Comparison of ENCODE assay signal across 1 cellular context in genomic region chrY:2935606-2936521, GRCh38.
TF ChIP-seq lines count a peak whose summit lies in the region.

No MANE protein-coding gene starts in this region.

TF ChIP-seq in HepG2, 621 proteins besides CTCF, POLR2A, EP300 and RAD21 (continued from another document and continues in another):
- no peak for TF ChIP-seq TEF (CRISPR knock-in tag; IDR thresholded peaks at IDR 0.05)
- no peak for TF ChIP-seq MTF2 (CRISPR knock-in tag; IDR thresholded peaks at IDR 0.05; ENCODE audit: borderline replicate concordance)
- no peak for TF ChIP-seq PPARG (CRISPR knock-in tag; conservative IDR thresholded peaks at IDR 0.05)
- TF ChIP-seq GTF3A (CRISPR knock-in tag; conservative IDR thresholded peaks at IDR 0.05), result no peak
- TF ChIP-seq ZNF670 (CRISPR knock-in tag; IDR thresholded peaks at IDR 0.05; ENCODE audit: borderline replicate concordance), result no peak
- TF ChIP-seq RFXAP (CRISPR knock-in tag; IDR thresholded peaks at IDR 0.05; ENCODE audit: borderline replicate concordance), result no peak
- no peak for TF ChIP-seq TFAP4 (IDR thresholded peaks at IDR 0.05; ENCODE audit: borderline replicate concordance, low read depth)
- no peak for TF ChIP-seq DNMT1 (CRISPR knock-in tag; IDR thresholded peaks at IDR 0.05)
- TF ChIP-seq FOSL1 (CRISPR knock-in tag; IDR thresholded peaks at IDR 0.05; ENCODE audit: borderline replicate concordance), result no peak
- no peak for TF ChIP-seq SPEN (CRISPR knock-in tag; IDR thresholded peaks at IDR 0.05; ENCODE audit: low read depth)
- TF ChIP-seq CBFB (CRISPR knock-in tag; IDR thresholded peaks at IDR 0.05), result peak; percentile 18
- TF ChIP-seq HDAC2 (CRISPR knock-in tag; IDR thresholded peaks at IDR 0.05), result peak; percentile 51; the same call in 1 of the 2 replicates
- no peak for TF ChIP-seq CHD2 (IDR thresholded peaks at IDR 0.05; ENCODE audit: low read depth, low read length)
- peak; percentile 69; the same call in 1 of the 2 replicates for TF ChIP-seq ZGPAT (CRISPR knock-in tag; IDR thresholded peaks at IDR 0.05)
- TF ChIP-seq RELA (CRISPR knock-in tag; IDR thresholded peaks at IDR 0.05), result no peak
- no peak for TF ChIP-seq ZNF101 (CRISPR knock-in tag; IDR thresholded peaks at IDR 0.05; ENCODE audit: borderline replicate concordance, low read depth)
- peak; percentile 76; the same call in 1 of the 2 replicates for TF ChIP-seq ZBTB25 (CRISPR knock-in tag; IDR thresholded peaks at IDR 0.05)
- peak; percentile 79 for TF ChIP-seq ZFY (CRISPR knock-in tag; IDR thresholded peaks at IDR 0.05)
- TF ChIP-seq MXI1 (IDR thresholded peaks at IDR 0.05; ENCODE audit: borderline replicate concordance, low read depth, low read length), result peak; percentile 52; the same call in 1 of the 3 replicates
- 0 out of 2 replicates have a peak, but pooled peaks have one; percentile 6 for TF ChIP-seq BCL6 (CRISPR knock-in tag; IDR thresholded peaks at IDR 0.05)
- TF ChIP-seq ZNF30 (CRISPR knock-in tag; IDR thresholded peaks at IDR 0.05), result no peak
- no peak for TF ChIP-seq ZNF333 (CRISPR knock-in tag; IDR thresholded peaks at IDR 0.05; ENCODE audit: borderline replicate concordance)
- TF ChIP-seq ZNF260 (CRISPR knock-in tag; IDR thresholded peaks at IDR 0.05; ENCODE audit: borderline replicate concordance, low read depth), result no peak
- TF ChIP-seq SYNCRIP (IDR thresholded peaks at IDR 0.05; ENCODE audit: insufficient read depth, low read depth, low read length), result no peak
- TF ChIP-seq CHD4 (IDR thresholded peaks at IDR 0.05; ENCODE audit: borderline replicate concordance, low read length), result no peak
- no peak for TF ChIP-seq CENPX (CRISPR knock-in tag; IDR thresholded peaks at IDR 0.05)
- no peak for TF ChIP-seq ELF3 (CRISPR knock-in tag; IDR thresholded peaks at IDR 0.05)
- TF ChIP-seq NFAT5 (CRISPR knock-in tag; IDR thresholded peaks at IDR 0.05), result no peak
- no peak for TF ChIP-seq MTF1 (CRISPR knock-in tag; IDR thresholded peaks at IDR 0.05)
- TF ChIP-seq HDAC1 (CRISPR knock-in tag; IDR thresholded peaks at IDR 0.05), result no peak
- peak; percentile 87 for TF ChIP-seq TAF1 (CRISPR knock-in tag; IDR thresholded peaks at IDR 0.05)
- no peak for TF ChIP-seq ZNF367 (CRISPR knock-in tag; IDR thresholded peaks at IDR 0.05; ENCODE audit: borderline replicate concordance)
- no peak for TF ChIP-seq TSC22D2 (CRISPR knock-in tag; IDR thresholded peaks at IDR 0.05; ENCODE audit: borderline replicate concordance)
- no peak for TF ChIP-seq DNMT3B (CRISPR knock-in tag; conservative IDR thresholded peaks at IDR 0.05)
- TF ChIP-seq RFX1 (IDR thresholded peaks at IDR 0.05), result no peak
- TF ChIP-seq TP53 (CRISPR knock-in tag; conservative IDR thresholded peaks at IDR 0.05), result no peak
- TF ChIP-seq ONECUT2 (CRISPR knock-in tag; IDR thresholded peaks at IDR 0.05), result no peak
- no peak for TF ChIP-seq SP2 (CRISPR knock-in tag; IDR thresholded peaks at IDR 0.05)
- TF ChIP-seq RBM22 (optimal IDR thresholded peaks at IDR 0.05; ENCODE audit: low read length), result no peak
- no peak for TF ChIP-seq FLYWCH1 (CRISPR knock-in tag; IDR thresholded peaks at IDR 0.05)
- no peak for TF ChIP-seq ZNF431 (CRISPR knock-in tag; IDR thresholded peaks at IDR 0.05; ENCODE audit: borderline replicate concordance, low read depth)
- TF ChIP-seq ZNF317 (CRISPR knock-in tag; IDR thresholded peaks at IDR 0.05), result no peak
- no peak for TF ChIP-seq ZNF772 (CRISPR knock-in tag; IDR thresholded peaks at IDR 0.05)
- TF ChIP-seq EED (CRISPR knock-in tag; IDR thresholded peaks at IDR 0.05), result no peak
- no peak for TF ChIP-seq NFE2L2 (IDR thresholded peaks at IDR 0.05; ENCODE audit: low read length)
- no peak for TF ChIP-seq MTA1 (CRISPR knock-in tag; IDR thresholded peaks at IDR 0.05; ENCODE audit: borderline replicate concordance)
- no peak for TF ChIP-seq ZNF766 (CRISPR knock-in tag; IDR thresholded peaks at IDR 0.05; ENCODE audit: borderline replicate concordance)
- peak; percentile 97 for TF ChIP-seq KMT2A (CRISPR knock-in tag; IDR thresholded peaks at IDR 0.05)
- TF ChIP-seq ZBTB7B (CRISPR knock-in tag; IDR thresholded peaks at IDR 0.05), result no peak
- TF ChIP-seq ZNF713 (CRISPR knock-in tag; IDR thresholded peaks at IDR 0.05), result no peak
- no peak for TF ChIP-seq ZNF329 (CRISPR knock-in tag; IDR thresholded peaks at IDR 0.05; ENCODE audit: low read depth)
- no peak for TF ChIP-seq ZSCAN30 (CRISPR knock-in tag; IDR thresholded peaks at IDR 0.05)
- TF ChIP-seq CBX2 (IDR thresholded peaks at IDR 0.05; ENCODE audit: low read depth, low read length), result no peak
- TF ChIP-seq CBX2 (CRISPR knock-in tag; IDR thresholded peaks at IDR 0.05; ENCODE audit: low read depth), result no peak
- no peak for TF ChIP-seq SIN3A (IDR thresholded peaks at IDR 0.05; ENCODE audit: borderline replicate concordance, low read depth, low read length)
- no peak for TF ChIP-seq YY1 (IDR thresholded peaks at IDR 0.05; ENCODE audit: insufficient read depth, insufficient replicate concordance, low read depth, low read length)
- TF ChIP-seq HNRNPH1 (optimal IDR thresholded peaks at IDR 0.05; ENCODE audit: low read depth, low read length), result no peak
- TF ChIP-seq CENPT (CRISPR knock-in tag; IDR thresholded peaks at IDR 0.05; ENCODE audit: low read depth), result no peak
- no peak for TF ChIP-seq ZSCAN25 (CRISPR knock-in tag; IDR thresholded peaks at IDR 0.05)
- TF ChIP-seq JDP2 (CRISPR knock-in tag; IDR thresholded peaks at IDR 0.05; ENCODE audit: borderline replicate concordance), result no peak
- TF ChIP-seq KDM5A (IDR thresholded peaks at IDR 0.05; ENCODE audit: borderline replicate concordance, low read length), result no peak
- TF ChIP-seq HMGXB4 (CRISPR knock-in tag; IDR thresholded peaks at IDR 0.05; ENCODE audit: borderline replicate concordance in 1 of 2, low read depth in 1 of 2), result peak in 1 of 2 experiments; percentile 89; a peak in 2 of 4 replicates
- TF ChIP-seq ZNF773 (CRISPR knock-in tag; IDR thresholded peaks at IDR 0.05; ENCODE audit: borderline replicate concordance), result no peak
- no peak for TF ChIP-seq TCF12 (IDR thresholded peaks at IDR 0.05)
- TF ChIP-seq TCF12 (CRISPR knock-in tag; IDR thresholded peaks at IDR 0.05), result no peak
- TF ChIP-seq YEATS2 (CRISPR knock-in tag; IDR thresholded peaks at IDR 0.05; ENCODE audit: borderline replicate concordance), result peak; percentile 50; the same call in 1 of the 2 replicates
- TF ChIP-seq ZNF83 (CRISPR knock-in tag; IDR thresholded peaks at IDR 0.05; ENCODE audit: borderline replicate concordance), result no peak
- peak; percentile 82 for TF ChIP-seq TEAD3 (CRISPR knock-in tag; optimal IDR thresholded peaks at IDR 0.05; ENCODE audit: borderline replicate concordance)
- TF ChIP-seq PAWR (CRISPR knock-in tag; IDR thresholded peaks at IDR 0.05; ENCODE audit: borderline replicate concordance), result no peak
- no peak for TF ChIP-seq TCF7L2 (IDR thresholded peaks at IDR 0.05; ENCODE audit: low read depth, low read length)
- no peak for TF ChIP-seq ZFX (CRISPR knock-in tag; IDR thresholded peaks at IDR 0.05; ENCODE audit: low read depth)
- no peak for TF ChIP-seq RNF219 (CRISPR knock-in tag; IDR thresholded peaks at IDR 0.05)
- no peak for TF ChIP-seq PRPF4 (IDR thresholded peaks at IDR 0.05; ENCODE audit: low read depth, low read length, poor library complexity, severe bottlenecking)
